Comparison of ENCODE assay signal across 1 cellular context in genomic region chr2:166375736-166376487, GRCh38.
TF ChIP-seq lines count a peak whose summit lies in the region.

Gene SCN9A (minus strand): TSS chr2:166375944. CDS start chr2:166311756, 64,188 bp downstream.

TF ChIP-seq in HepG2, 621 proteins besides CTCF, POLR2A, EP300 and RAD21 (continued from another document and continues in another):
- TF ChIP-seq, protein P1, sequence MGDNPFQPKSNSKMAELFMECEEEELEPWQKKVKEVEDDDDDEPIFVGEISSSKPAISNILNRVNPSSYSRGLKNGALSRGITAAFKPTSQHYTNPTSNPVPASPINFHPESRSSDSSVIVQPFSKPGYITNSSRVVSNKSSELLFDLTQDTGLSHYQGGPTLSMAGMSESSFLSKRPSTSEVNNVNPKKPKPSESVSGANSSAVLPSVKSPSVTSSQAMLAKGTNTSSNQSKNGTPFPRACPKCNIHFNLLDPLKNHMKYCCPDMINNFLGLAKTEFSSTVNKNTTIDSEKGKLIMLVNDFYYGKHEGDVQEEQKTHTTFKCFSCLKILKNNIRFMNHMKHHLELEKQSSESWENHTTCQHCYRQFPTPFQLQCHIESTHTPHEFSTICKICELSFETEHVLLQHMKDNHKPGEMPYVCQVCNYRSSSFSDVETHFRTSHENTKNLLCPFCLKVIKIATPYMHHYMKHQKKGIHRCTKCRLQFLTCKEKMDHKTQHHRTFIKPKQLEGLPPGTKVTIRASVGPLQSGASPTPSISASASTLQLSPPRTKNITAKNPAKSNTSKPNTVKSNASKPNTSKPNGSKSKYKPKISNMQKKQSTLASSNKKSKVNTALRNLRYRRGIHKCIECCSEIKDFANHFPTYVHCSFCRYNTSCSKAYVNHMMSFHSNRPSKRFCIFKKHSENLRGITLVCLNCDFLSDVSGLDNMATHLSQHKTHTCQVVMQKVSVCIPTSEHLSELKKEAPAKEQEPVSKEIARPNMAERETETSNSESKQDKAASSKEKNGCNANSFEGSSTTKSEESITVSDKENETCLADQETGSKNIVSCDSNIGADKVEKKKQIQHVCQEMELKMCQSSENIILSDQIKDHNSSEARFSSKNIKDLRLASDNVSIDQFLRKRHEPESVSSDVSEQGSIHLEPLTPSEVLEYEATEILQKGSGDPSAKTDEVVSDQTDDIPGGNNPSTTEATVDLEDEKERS (CRISPR knock-in tag; IDR thresholded peaks at IDR 0.05), result peak; percentile 61
- TF ChIP-seq E2F5 (CRISPR knock-in tag; conservative IDR thresholded peaks at IDR 0.05) (0 out of 2 replicates have a peak, but pooled peaks have one; percentile 34), ZNF224 (CRISPR knock-in tag; IDR thresholded peaks at IDR 0.05) (no peak), ZSCAN22 (CRISPR knock-in tag; IDR thresholded peaks at IDR 0.05) (no peak), ZBTB3 (CRISPR knock-in tag; IDR thresholded peaks at IDR 0.05; ENCODE audit: borderline replicate concordance, low read depth) (no peak), PITX1 (CRISPR knock-in tag; IDR thresholded peaks at IDR 0.05) (peak; percentile 70; the same call in 1 of the 2 replicates), LCORL (IDR thresholded peaks at IDR 0.05) (no peak), LCORL (CRISPR knock-in tag; IDR thresholded peaks at IDR 0.05) (peak; percentile 93), NFKB2 (CRISPR knock-in tag; IDR thresholded peaks at IDR 0.05; ENCODE audit: borderline replicate concordance) (peak; percentile 90; the same call in 1 of the 2 replicates), ZMYM3 (CRISPR knock-in tag; IDR thresholded peaks at IDR 0.05) (peak; percentile 74; the same call in 1 of the 2 replicates), RAD51 (IDR thresholded peaks at IDR 0.05; ENCODE audit: borderline replicate concordance) (no peak), ZBTB37 (CRISPR knock-in tag; IDR thresholded peaks at IDR 0.05) (no peak), REST (IDR thresholded peaks at IDR 0.05; ENCODE audit: borderline replicate concordance in 1 of 2, low read depth in 1 of 2, low read length in 2 of 2) (peak in 1 of 2 experiments; percentile 71; a peak in 1 of 4 replicates), TBX3 (IDR thresholded peaks at IDR 0.05; ENCODE audit: borderline replicate concordance) (no peak), USF2 (IDR thresholded peaks at IDR 0.05; ENCODE audit: low read depth, low read length) (no peak), USF2 (CRISPR knock-in tag; IDR thresholded peaks at IDR 0.05; ENCODE audit: borderline replicate concordance) (no peak; the same call in 1 of the 2 replicates)
- TF ChIP-seq, protein P2, sequence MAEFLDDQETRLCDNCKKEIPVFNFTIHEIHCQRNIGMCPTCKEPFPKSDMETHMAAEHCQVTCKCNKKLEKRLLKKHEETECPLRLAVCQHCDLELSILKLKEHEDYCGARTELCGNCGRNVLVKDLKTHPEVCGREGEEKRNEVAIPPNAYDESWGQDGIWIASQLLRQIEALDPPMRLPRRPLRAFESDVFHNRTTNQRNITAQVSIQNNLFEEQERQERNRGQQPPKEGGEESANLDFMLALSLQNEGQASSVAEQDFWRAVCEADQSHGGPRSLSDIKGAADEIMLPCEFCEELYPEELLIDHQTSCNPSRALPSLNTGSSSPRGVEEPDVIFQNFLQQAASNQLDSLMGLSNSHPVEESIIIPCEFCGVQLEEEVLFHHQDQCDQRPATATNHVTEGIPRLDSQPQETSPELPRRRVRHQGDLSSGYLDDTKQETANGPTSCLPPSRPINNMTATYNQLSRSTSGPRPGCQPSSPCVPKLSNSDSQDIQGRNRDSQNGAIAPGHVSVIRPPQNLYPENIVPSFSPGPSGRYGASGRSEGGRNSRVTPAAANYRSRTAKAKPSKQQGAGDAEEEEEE (CRISPR knock-in tag; IDR thresholded peaks at IDR 0.05; ENCODE audit: borderline replicate concordance), result peak; percentile 76; the same call in 1 of the 2 replicates
- TF ChIP-seq, protein P3, sequence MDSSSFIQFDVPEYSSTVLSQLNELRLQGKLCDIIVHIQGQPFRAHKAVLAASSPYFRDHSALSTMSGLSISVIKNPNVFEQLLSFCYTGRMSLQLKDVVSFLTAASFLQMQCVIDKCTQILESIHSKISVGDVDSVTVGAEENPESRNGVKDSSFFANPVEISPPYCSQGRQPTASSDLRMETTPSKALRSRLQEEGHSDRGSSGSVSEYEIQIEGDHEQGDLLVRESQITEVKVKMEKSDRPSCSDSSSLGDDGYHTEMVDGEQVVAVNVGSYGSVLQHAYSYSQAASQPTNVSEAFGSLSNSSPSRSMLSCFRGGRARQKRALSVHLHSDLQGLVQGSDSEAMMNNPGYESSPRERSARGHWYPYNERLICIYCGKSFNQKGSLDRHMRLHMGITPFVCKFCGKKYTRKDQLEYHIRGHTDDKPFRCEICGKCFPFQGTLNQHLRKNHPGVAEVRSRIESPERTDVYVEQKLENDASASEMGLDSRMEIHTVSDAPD (CRISPR knock-in tag; IDR thresholded peaks at IDR 0.05), result peak; percentile 86
- TF ChIP-seq, protein P4, sequence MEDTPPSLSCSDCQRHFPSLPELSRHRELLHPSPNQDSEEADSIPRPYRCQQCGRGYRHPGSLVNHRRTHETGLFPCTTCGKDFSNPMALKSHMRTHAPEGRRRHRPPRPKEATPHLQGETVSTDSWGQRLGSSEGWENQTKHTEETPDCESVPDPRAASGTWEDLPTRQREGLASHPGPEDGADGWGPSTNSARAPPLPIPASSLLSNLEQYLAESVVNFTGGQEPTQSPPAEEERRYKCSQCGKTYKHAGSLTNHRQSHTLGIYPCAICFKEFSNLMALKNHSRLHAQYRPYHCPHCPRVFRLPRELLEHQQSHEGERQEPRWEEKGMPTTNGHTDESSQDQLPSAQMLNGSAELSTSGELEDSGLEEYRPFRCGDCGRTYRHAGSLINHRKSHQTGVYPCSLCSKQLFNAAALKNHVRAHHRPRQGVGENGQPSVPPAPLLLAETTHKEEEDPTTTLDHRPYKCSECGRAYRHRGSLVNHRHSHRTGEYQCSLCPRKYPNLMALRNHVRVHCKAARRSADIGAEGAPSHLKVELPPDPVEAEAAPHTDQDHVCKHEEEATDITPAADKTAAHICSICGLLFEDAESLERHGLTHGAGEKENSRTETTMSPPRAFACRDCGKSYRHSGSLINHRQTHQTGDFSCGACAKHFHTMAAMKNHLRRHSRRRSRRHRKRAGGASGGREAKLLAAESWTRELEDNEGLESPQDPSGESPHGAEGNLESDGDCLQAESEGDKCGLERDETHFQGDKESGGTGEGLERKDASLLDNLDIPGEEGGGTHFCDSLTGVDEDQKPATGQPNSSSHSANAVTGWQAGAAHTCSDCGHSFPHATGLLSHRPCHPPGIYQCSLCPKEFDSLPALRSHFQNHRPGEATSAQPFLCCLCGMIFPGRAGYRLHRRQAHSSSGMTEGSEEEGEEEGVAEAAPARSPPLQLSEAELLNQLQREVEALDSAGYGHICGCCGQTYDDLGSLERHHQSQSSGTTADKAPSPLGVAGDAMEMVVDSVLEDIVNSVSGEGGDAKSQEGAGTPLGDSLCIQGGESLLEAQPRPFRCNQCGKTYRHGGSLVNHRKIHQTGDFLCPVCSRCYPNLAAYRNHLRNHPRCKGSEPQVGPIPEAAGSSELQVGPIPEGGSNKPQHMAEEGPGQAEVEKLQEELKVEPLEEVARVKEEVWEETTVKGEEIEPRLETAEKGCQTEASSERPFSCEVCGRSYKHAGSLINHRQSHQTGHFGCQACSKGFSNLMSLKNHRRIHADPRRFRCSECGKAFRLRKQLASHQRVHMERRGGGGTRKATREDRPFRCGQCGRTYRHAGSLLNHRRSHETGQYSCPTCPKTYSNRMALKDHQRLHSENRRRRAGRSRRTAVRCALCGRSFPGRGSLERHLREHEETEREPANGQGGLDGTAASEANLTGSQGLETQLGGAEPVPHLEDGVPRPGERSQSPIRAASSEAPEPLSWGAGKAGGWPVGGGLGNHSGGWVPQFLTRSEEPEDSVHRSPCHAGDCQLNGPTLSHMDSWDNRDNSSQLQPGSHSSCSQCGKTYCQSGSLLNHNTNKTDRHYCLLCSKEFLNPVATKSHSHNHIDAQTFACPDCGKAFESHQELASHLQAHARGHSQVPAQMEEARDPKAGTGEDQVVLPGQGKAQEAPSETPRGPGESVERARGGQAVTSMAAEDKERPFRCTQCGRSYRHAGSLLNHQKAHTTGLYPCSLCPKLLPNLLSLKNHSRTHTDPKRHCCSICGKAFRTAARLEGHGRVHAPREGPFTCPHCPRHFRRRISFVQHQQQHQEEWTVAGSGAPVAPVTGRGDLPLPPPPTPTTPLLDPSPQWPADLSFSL (CRISPR knock-in tag; IDR thresholded peaks at IDR 0.05), result peak; percentile 67
- TF ChIP-seq, protein P5, sequence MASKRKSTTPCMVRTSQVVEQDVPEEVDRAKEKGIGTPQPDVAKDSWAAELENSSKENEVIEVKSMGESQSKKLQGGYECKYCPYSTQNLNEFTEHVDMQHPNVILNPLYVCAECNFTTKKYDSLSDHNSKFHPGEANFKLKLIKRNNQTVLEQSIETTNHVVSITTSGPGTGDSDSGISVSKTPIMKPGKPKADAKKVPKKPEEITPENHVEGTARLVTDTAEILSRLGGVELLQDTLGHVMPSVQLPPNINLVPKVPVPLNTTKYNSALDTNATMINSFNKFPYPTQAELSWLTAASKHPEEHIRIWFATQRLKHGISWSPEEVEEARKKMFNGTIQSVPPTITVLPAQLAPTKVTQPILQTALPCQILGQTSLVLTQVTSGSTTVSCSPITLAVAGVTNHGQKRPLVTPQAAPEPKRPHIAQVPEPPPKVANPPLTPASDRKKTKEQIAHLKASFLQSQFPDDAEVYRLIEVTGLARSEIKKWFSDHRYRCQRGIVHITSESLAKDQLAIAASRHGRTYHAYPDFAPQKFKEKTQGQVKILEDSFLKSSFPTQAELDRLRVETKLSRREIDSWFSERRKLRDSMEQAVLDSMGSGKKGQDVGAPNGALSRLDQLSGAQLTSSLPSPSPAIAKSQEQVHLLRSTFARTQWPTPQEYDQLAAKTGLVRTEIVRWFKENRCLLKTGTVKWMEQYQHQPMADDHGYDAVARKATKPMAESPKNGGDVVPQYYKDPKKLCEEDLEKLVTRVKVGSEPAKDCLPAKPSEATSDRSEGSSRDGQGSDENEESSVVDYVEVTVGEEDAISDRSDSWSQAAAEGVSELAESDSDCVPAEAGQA (IDR thresholded peaks at IDR 0.05; ENCODE audit: low read depth), result no peak
- TF ChIP-seq, protein P5 (CRISPR knock-in tag; IDR thresholded peaks at IDR 0.05; ENCODE audit: borderline replicate concordance), result no peak
